In the genomic region with DNA sequence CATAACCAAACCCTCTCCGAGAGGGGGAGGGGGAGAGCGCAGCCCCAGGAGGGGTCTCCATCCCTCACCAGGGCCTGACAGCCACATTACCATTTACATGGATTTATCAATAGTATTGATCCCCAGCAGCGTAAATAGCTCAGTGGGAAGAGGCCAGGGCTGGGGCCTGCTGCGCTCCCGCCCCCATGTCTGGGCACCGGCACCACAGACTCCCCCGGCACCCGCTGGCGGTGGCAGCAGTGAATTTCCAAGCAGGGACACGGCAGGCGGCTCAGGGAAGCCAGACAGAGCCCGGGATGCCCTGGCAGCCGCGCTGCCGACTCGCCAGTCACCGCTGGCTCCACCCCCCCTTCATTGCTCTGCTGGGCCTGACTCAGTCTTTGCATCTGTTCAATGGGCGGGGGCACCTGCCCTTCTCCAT, we compare ENCODE assay signal across 8 cellular contexts. TPM values are rescaled to one million over a fixed set of nuclear protein-coding genes. Genes with fewer than 3 reads are reported as not detected.
DNase-seq lines count a peak whose midpoint lies in the region; ATAC-seq and TF ChIP-seq lines count a peak whose summit lies in the region.

No MANE protein-coding gene starts in this region.

- H3K9me3 ChIP-seq in CD4-positive, alpha-beta T cell (ENCODE audit: control insufficient read depth, low read length), result no peaks in the 10 kb centered on the region
- H3K9me3 ChIP-seq in neural cell (ENCODE audit: low read length), result no peaks in the 10 kb centered on the region

- ATAC-seq in CD4-positive, alpha-beta T cell (ENCODE audit: poor library complexity), result no peak
- ATAC-seq in HG03108 (IDR thresholded peaks at IDR 0.05; ENCODE audit: unreplicated experiment), result no peak

- H3K9ac ChIP-seq in neural cell (ENCODE audit: low read length), result peak overlapping the region; percentile 71

- peak overlapping the region; percentile 76 for H3K4me2 ChIP-seq in neural cell (ENCODE audit: low read length)

- TF ChIP-seq RAD21 in neural cell (conservative IDR thresholded peaks at IDR 0.05), result no peak

- no peaks in the 10 kb centered on the region for H3K36me3 ChIP-seq in neural cell (ENCODE audit: insufficient read depth, low read length)

- no peaks in the 10 kb centered on the region for H3K9me3 Mint-ChIP-seq in CD4-positive, alpha-beta T cell

- peaks cover 4% of the 10 kb centered on the region for H3K36me3 Mint-ChIP-seq in CD4-positive, alpha-beta T cell (ENCODE audit: low read depth)

- H3K79me2 ChIP-seq in neural cell (replicated peaks; ENCODE audit: insufficient read depth, low read length), result peaks cover 44% of the 10 kb centered on the region

- no peaks in the 10 kb centered on the region for H3K27me3 ChIP-seq in CD4-positive, alpha-beta T cell (ENCODE audit: control insufficient read depth, insufficient read depth, low read length)
- H3K27me3 ChIP-seq in dorsolateral prefrontal cortex, result no peaks in the 10 kb centered on the region
- H3K27me3 ChIP-seq in neural cell (ENCODE audit: insufficient read depth, low read depth, low read length), result no peaks in the 10 kb centered on the region

- H3K4me3 Mint-ChIP-seq in CD4-positive, alpha-beta T cell, result peak overlapping the region; percentile 97

- H3K27me3 Mint-ChIP-seq in CD4-positive, alpha-beta T cell, result no peaks in the 10 kb centered on the region

- DNase-seq in CD4-positive, alpha-beta T cell, result no peak
- peak; percentile 43 for DNase-seq in NCI-H2171 (lab: John Stamatoyannopoulos, UW)
- DNase-seq in dorsolateral prefrontal cortex, result peak in 9 of 10 donors; percentile 51 to 91 (median 77)
- DNase-seq in glomerular visceral epithelial cell (ENCODE audit: extremely low spot score), result no peak
- no peak for DNase-seq in KG1 (lab: John Stamatoyannopoulos, UW)
- DNase-seq in NCI-H2227 treated with DMSO at 0.1 percent for 48 hours (lab: John Stamatoyannopoulos, UW), result no peak

- H3K4me3 ChIP-seq in dorsolateral prefrontal cortex (peak overlapping the region; percentile 8 to 99 (median 93)), neural cell (ENCODE audit: low read length) (peak overlapping the region; percentile 97)

- CTCF ChIA-PET in CD4-positive, alpha-beta T cell (lab: Charles Lee), result no interaction called here

- H3K4me1 Mint-ChIP-seq in CD4-positive, alpha-beta T cell (ENCODE audit: low read depth), result peaks cover 58% of the 10 kb centered on the region

- H2AFZ ChIP-seq in neural cell (ENCODE audit: low read depth, low read length), result no peak overlapping the region

- no peak for TF ChIP-seq CTCF in CD4-positive, alpha-beta T cell (IDR thresholded peaks at IDR 0.05)
- no peak for TF ChIP-seq CTCF in dorsolateral prefrontal cortex (IDR thresholded peaks at IDR 0.05 in 54 of 56, conservative IDR thresholded peaks at IDR 0.05 in 2 of 56; ENCODE audit: low read depth in 1 of 56, partially characterized antibody in 56 of 56)
- TF ChIP-seq CTCF in neural cell (IDR thresholded peaks at IDR 0.05; ENCODE audit: poor library complexity, severe bottlenecking), result no peak

- H3K9me2 ChIP-seq in neural cell (ENCODE audit: insufficient read depth, low read length), result no peaks in the 10 kb centered on the region

- no peak for TF ChIP-seq EP300 in neural cell (conservative IDR thresholded peaks at IDR 0.05; ENCODE audit: poor library complexity, severe bottlenecking)

- H3F3A ChIP-seq in neural cell (ENCODE audit: insufficient read depth, low read length, poor library complexity, severe bottlenecking), result no peaks in the 10 kb centered on the region

- intact Hi-C loops in CD4-positive, alpha-beta T cell (cut with DNase I, micrococcal nuclease), result loop anchor here (5.0 to 10.0 kb wide), 3 partner anchors 98 to 530 kb away; no protein-coding TSS in a partner anchor
- intact Hi-C loops in dorsolateral prefrontal cortex (cut with DNase I), result loop anchor here in 1 of 2 donors (5.0 to 10.0 kb wide), 2 partner anchors 180 to 192 kb away; no protein-coding TSS in a partner anchor

- POLR2A ChIA-PET in CD4-positive, alpha-beta T cell (lab: Charles Lee), result no interaction called here

- peak overlapping the region; percentile 88 for H3K27ac Mint-ChIP-seq in CD4-positive, alpha-beta T cell

- H4K20me1 ChIP-seq in neural cell (ENCODE audit: insufficient read depth), result no peaks in the 10 kb centered on the region

- no peak overlapping the region for H3K27ac ChIP-seq in CD4-positive, alpha-beta T cell (ENCODE audit: low read depth, low read length)
- peak overlapping the region in 50 of 59 donors; percentile 6 to 99 (median 72) for H3K27ac ChIP-seq in dorsolateral prefrontal cortex
- no peak overlapping the region for H3K27ac ChIP-seq in neural cell (ENCODE audit: low read length)

TF ChIP-seq in neural cell, 6 proteins besides CTCF, POLR2A, EP300 and RAD21:
- TF ChIP-seq REST (IDR thresholded peaks at IDR 0.05; ENCODE audit: borderline replicate concordance) (no peak), MXI1 (conservative IDR thresholded peaks at IDR 0.05; ENCODE audit: poor library complexity, severe bottlenecking) (no peak), TAF1 (IDR thresholded peaks at IDR 0.05; ENCODE audit: low read depth) (no peak)
TF ChIP-seq in neural cell: peak in this region for 0.

RNA-seq across cellular contexts. Expression of gene NCOR2, which starts 2.3 kb away (rescaled TPM):
- 100 to 1,000 TPM; 133 to 140 TPM for total RNA-seq in CD4-positive, alpha-beta T cell
- total RNA-seq in dorsolateral prefrontal cortex, result 100 to 1,000 TPM; 202 to 379 (median 273) TPM
- 2.8 and 4.8 TPM in 2 replicates for polyA plus RNA-seq in neural cell
- 17.3 and 20.7 TPM in 2 replicates for polyA minus RNA-seq in neural cell

Comparison
In these comparisons a context has a peak if more than half of its experiments do, and no peak if none do; other contexts are left out.
1. DNase-seq: peak in NCI-H2171 (single experiment) and dorsolateral prefrontal cortex (9 of 10); none in CD4-positive, alpha-beta T cell (0 of 10), glomerular visceral epithelial cell (single experiment), KG1 (single experiment) and NCI-H2227 treated with DMSO at 0.1 percent for 48 hours (single experiment).
2. H3K27ac ChIP-seq: peak in dorsolateral prefrontal cortex (50 of 59); none in CD4-positive, alpha-beta T cell (single experiment) and neural cell (single experiment).